ENCODE assay signal across 6 cellular contexts in genomic region chr3:37251993-37252392, GRCh38.
"Had no signal": no experiment of that assay in that cellular context is flagged by ENCODE, and none has a peak within 500 bp of the region (broad histone marks: within the 10 kb centered on the region; RNA-seq: fewer than 3 reads in every experiment).

No MANE protein-coding gene starts in this region.

- H3K27me3 Mint-ChIP-seq: IgD-negative memory B cell had no signal

- H3K27ac Mint-ChIP-seq: GM23338, H9 had no signal

- H3K4me3 ChIP-seq: GM23338 had no signal

- H3K4me2 ChIP-seq: GM23338 had no signal

- H3K4me3 Mint-ChIP-seq: GM23338, H9 had no signal

- H3K4me1 Mint-ChIP-seq: GM23338 had no signal

- H3K27ac ChIP-seq: HL-60 had no signal

- DNase-seq: H9, HCEC 1CT, KG1 had no signal

- H3K9me3 Mint-ChIP-seq: GM23338, H9, IgD-negative memory B cell had no signal

- ATAC-seq: GM23338 had no signal

- H2AFZ ChIP-seq: GM23338 had no signal
